Comparison of ENCODE assay signal across 8 cellular contexts in genomic region chr1:156498447-156499193, GRCh38. TPM values are rescaled to one million over a fixed set of nuclear protein-coding genes. Genes with fewer than 3 reads are reported as not detected.
DNase-seq lines count a peak whose midpoint lies in the region; ATAC-seq and TF ChIP-seq lines count a peak whose summit lies in the region.

No MANE protein-coding gene starts in this region.

- H3K4me3 ChIP-seq in fibroblast of villous mesenchyme (ENCODE audit: low read depth, low read length), result peak overlapping the region; percentile 80

- TF ChIP-seq CTCF in fibroblast of villous mesenchyme (IDR thresholded peaks at IDR 0.05; ENCODE audit: insufficient read depth, low read depth, low read length), result no peak
- TF ChIP-seq CTCF in osteocyte (IDR thresholded peaks at IDR 0.05), result no peak

- H3K27me3 Mint-ChIP-seq in T-helper 17 cell (no peaks in the 10 kb centered on the region), osteocyte (ENCODE audit: unreplicated experiment) (no peaks in the 10 kb centered on the region)

- ATAC-seq in T-helper 17 cell, result no peak
- ATAC-seq in HG02642 (IDR thresholded peaks at IDR 0.05; ENCODE audit: poor library complexity, unreplicated experiment), result no peak
- no peak for ATAC-seq in HG03108 (IDR thresholded peaks at IDR 0.05; ENCODE audit: unreplicated experiment)
- ATAC-seq in HG03571 (IDR thresholded peaks at IDR 0.05; ENCODE audit: unreplicated experiment), result no peak
- ATAC-seq in HG03039 (IDR thresholded peaks at IDR 0.05; ENCODE audit: unreplicated experiment), result no peak

- DNase-seq in HCEC 1CT (peak; percentile 65), T-helper 17 cell (no peak), fibroblast of villous mesenchyme (ENCODE audit: low read depth) (peak; percentile 89), osteocyte (ENCODE audit: extremely low spot score, unreplicated experiment) (no peak)

- H3K4me1 Mint-ChIP-seq in T-helper 17 cell (peaks cover 65% of the 10 kb centered on the region), osteocyte (ENCODE audit: unreplicated experiment) (peaks cover 62% of the 10 kb centered on the region)

- peak overlapping the region; percentile 99 for H3K27ac Mint-ChIP-seq in T-helper 17 cell
- peak overlapping the region; percentile 65 for H3K27ac Mint-ChIP-seq in osteocyte (ENCODE audit: unreplicated experiment)

- peak overlapping the region; percentile 92 for H3K4me3 Mint-ChIP-seq in T-helper 17 cell
- H3K4me3 Mint-ChIP-seq in osteocyte (ENCODE audit: unreplicated experiment), result peak overlapping the region; percentile 86

- H3K36me3 Mint-ChIP-seq in T-helper 17 cell (ENCODE audit: low read depth), result peaks cover 6% of the 10 kb centered on the region
- H3K36me3 Mint-ChIP-seq in osteocyte (ENCODE audit: unreplicated experiment), result peaks cover 8% of the 10 kb centered on the region

- H3K9me3 ChIP-seq in T-helper 17 cell (ENCODE audit: control insufficient read depth, low read length, poor library complexity, severe bottlenecking), result no peaks in the 10 kb centered on the region

- no peaks in the 10 kb centered on the region for H3K9me3 Mint-ChIP-seq in osteocyte (ENCODE audit: unreplicated experiment)

RNA-seq across cellular contexts. Expression of gene MEF2D, which starts 2.0 kb away (rescaled TPM):
- 100 to 1,000 TPM; 142 to 157 TPM for total RNA-seq in T-helper 17 cell
- total RNA-seq in fibroblast of villous mesenchyme, result 10.0 and 10.8 TPM in 2 replicates
- 33.8 and 45.8 TPM in 2 replicates for total RNA-seq in osteocyte

Comparison
In these comparisons a context has a peak if more than half of its experiments do, and no peak if none do; other contexts are left out.
1. DNase-seq: peak in HCEC 1CT (single experiment) and fibroblast of villous mesenchyme (single experiment); none in T-helper 17 cell (0 of 3) and osteocyte (single experiment).